Comparison of ENCODE assay signal across 8 cellular contexts in genomic region chr9:99819123-99819483, GRCh38. TPM values are rescaled to one million over a fixed set of nuclear protein-coding genes. Genes with fewer than 3 reads are reported as not detected.
DNase-seq lines count a peak whose midpoint lies in the region; ATAC-seq and TF ChIP-seq lines count a peak whose summit lies in the region.

No MANE protein-coding gene starts in this region.

- CTCF ChIA-PET in MCF 10A (lab: Yijun Ruan, JAX) = interaction anchor here (0.6 to 1.1 kb wide), 5 partner anchors 9 to 493 kb away, joined by 3 to 4 read pairs (median 3); no protein-coding TSS in a partner anchor

- peaks cover 25% of the 10 kb centered on the region for H3K4me1 Mint-ChIP-seq in MCF 10A (ENCODE audit: insufficient read depth, unreplicated experiment)

- H3K4me1 ChIP-seq in BLaER1 (peaks cover 39% of the 10 kb centered on the region), Karpas-422 (ENCODE audit: low read length) (peaks cover 23% of the 10 kb centered on the region), mucosa of descending colon (ENCODE audit: low read depth) (peaks cover 31% of the 10 kb centered on the region)

- H3K4me3 ChIP-seq in BLaER1 = peak overlapping the region; percentile 84
- H3K4me3 ChIP-seq in Karpas-422 (ENCODE audit: low read length) = peak overlapping the region; percentile 79
- H3K4me3 ChIP-seq in mucosa of descending colon = peak overlapping the region; percentile 69

- H3K9me2 ChIP-seq in Karpas-422 (replicated peaks; ENCODE audit: insufficient read depth, low read length) = no peaks in the 10 kb centered on the region

- no peaks in the 10 kb centered on the region for H3K36me3 Mint-ChIP-seq in MCF 10A (ENCODE audit: insufficient read depth, unreplicated experiment)

- H3K27ac ChIP-seq in BLaER1 (peak overlapping the region; percentile 99), Karpas-422 (ENCODE audit: low read length) (peak overlapping the region; percentile 83)

- no peak for DNase-seq in Karpas-422
- no peak for DNase-seq in MCF 10A (ENCODE audit: unreplicated experiment)
- DNase-seq in mucosa of descending colon = no peak
- no peak for DNase-seq in NCI-H187 (lab: John Stamatoyannopoulos, UW)
- DNase-seq in NCI-H128 (lab: John Stamatoyannopoulos, UW; ENCODE audit: unreplicated experiment) = no peak

- H3K36me3 ChIP-seq in BLaER1 (no peaks in the 10 kb centered on the region), Karpas-422 (ENCODE audit: insufficient read depth, low read length) (no peaks in the 10 kb centered on the region), mucosa of descending colon (ENCODE audit: low read depth) (no peaks in the 10 kb centered on the region)

- H3K9ac ChIP-seq in BLaER1 = peak overlapping the region; percentile 98
- H3K9ac ChIP-seq in Karpas-422 (ENCODE audit: low read length) = peak overlapping the region; percentile 91

- H3K79me2 ChIP-seq in Karpas-422 (ENCODE audit: low read length) = no peaks in the 10 kb centered on the region

- H3K27ac Mint-ChIP-seq in MCF 10A (ENCODE audit: low read depth, unreplicated experiment) = peak overlapping the region; percentile 89

- H2AFZ ChIP-seq in Karpas-422 (ENCODE audit: low read length) = peak overlapping the region; percentile 91

- H3K4me2 ChIP-seq in BLaER1 (peak overlapping the region; percentile 83), Karpas-422 (ENCODE audit: low read depth, low read length, poor library complexity, severe bottlenecking) (peak overlapping the region; percentile 89)

- POLR2A ChIA-PET in MCF 10A (lab: Yijun Ruan, JAX) = interaction anchor here (0.5 to 5.4 kb wide), 12 partner anchors 9 to 643 kb away, joined by 3 to 71 read pairs (median 3); partner anchors contain the start of genes ALG2, SEC61B and STX17

- H4K20me1 ChIP-seq in BLaER1 (peaks cover 27% of the 10 kb centered on the region), Karpas-422 (ENCODE audit: insufficient read depth, low read depth, low read length) (no peaks in the 10 kb centered on the region)

- intact Hi-C loops in MCF 10A (cut with micrococcal nuclease) = loop anchor here (1.0 kb wide), 1 partner anchor 54 kb away; no protein-coding TSS in a partner anchor
- intact Hi-C loops in mucosa of descending colon (cut with DNase I, micrococcal nuclease) = no loop called here

- H3K27me3 ChIP-seq in BLaER1 = peaks cover 23% of the 10 kb centered on the region
- no peaks in the 10 kb centered on the region for H3K27me3 ChIP-seq in Karpas-422 (ENCODE audit: low read length)

- BruUV-seq in MCF 10A (replicated peaks; lab: Mats Ljungman, UMichigan) = no TSS peak

- ATAC-seq in mucosa of descending colon (no peak), GM21619 (IDR thresholded peaks at IDR 0.05; ENCODE audit: unreplicated experiment) (no peak), HG03045 (IDR thresholded peaks at IDR 0.05; ENCODE audit: unreplicated experiment) (no peak)

- H3K9me3 ChIP-seq in BLaER1 (no peaks in the 10 kb centered on the region), Karpas-422 (ENCODE audit: low read length) (no peaks in the 10 kb centered on the region), mucosa of descending colon (no peaks in the 10 kb centered on the region)

- peak overlapping the region; percentile 93 for H3K4me3 Mint-ChIP-seq in MCF 10A (ENCODE audit: unreplicated experiment)

- H3K27me3 Mint-ChIP-seq in MCF 10A (ENCODE audit: insufficient read depth, unreplicated experiment) = peaks cover 15% of the 10 kb centered on the region

- TF ChIP-seq CTCF in MCF 10A (IDR thresholded peaks at IDR 0.05; ENCODE audit: unreplicated experiment) = no peak
- TF ChIP-seq CTCF in mucosa of descending colon (IDR thresholded peaks at IDR 0.05) = no peak

- H3K9me3 Mint-ChIP-seq in MCF 10A (ENCODE audit: unreplicated experiment) = no peaks in the 10 kb centered on the region

RNA-seq across cellular contexts. Expression of gene NR4A3, which starts 2.6 kb away (rescaled TPM):
- 0.18 and 0.45 TPM in 2 replicates for total RNA-seq in Karpas-422 (2014; rRNA removed; shearing (Covaris generic); ENCODE audit: low replicate concordance)
- total RNA-seq in MCF 10A (2022) (0.16 and 0.25 TPM in 2 replicates), mucosa of descending colon (10 to 100 TPM in 1 of 3 donors, under 1 TPM in 2; 0.51 to 25.0 (median 0.69) TPM)
